In genomic region chr16:81581107-81581506, GRCh38 we compare ENCODE assay signal across 15 cellular contexts.
DNase-seq lines count a peak whose midpoint lies in the region; ATAC-seq and TF ChIP-seq lines count a peak whose summit lies in the region.
"Had no signal": no experiment of that assay in that cellular context is flagged by ENCODE, and none has a peak within 500 bp of the region (broad histone marks: within the 10 kb centered on the region; RNA-seq: fewer than 3 reads in every experiment).

No MANE protein-coding gene starts in this region.

- H3K27me3 ChIP-seq in left lung (no peaks in the 10 kb centered on the region), suprapubic skin (no peaks in the 10 kb centered on the region)

- no peak for TF ChIP-seq POLR2A in suprapubic skin (IDR thresholded peaks at IDR 0.05)

- H3K36me3 ChIP-seq in left lung: peaks cover 0 to 5% of the 10 kb centered on the region in 2 donors
- H3K36me3 ChIP-seq in suprapubic skin: no peaks in the 10 kb centered on the region
- H3K36me3 ChIP-seq: WERI-Rb-1 had no signal

- WGBS in suprapubic skin: 71% methylated on average over 12 of the region's 12 CpGs

- intact Hi-C loops in left lung (cut with DNase I): no loop called here

- TF ChIP-seq CTCF in left lung (IDR thresholded peaks at IDR 0.05) (no peak), suprapubic skin (IDR thresholded peaks at IDR 0.05) (no peak)

- H3K9me3 ChIP-seq in left lung (no peaks in the 10 kb centered on the region), suprapubic skin (no peaks in the 10 kb centered on the region)

- DNase-seq in HT-29 (ENCODE audit: low spot score) (peak; percentile 89), astrocyte of the hippocampus (ENCODE audit: low read depth, low spot score) (peak; percentile 70), left lung (no peak), suprapubic skin (ENCODE audit: low spot score in 2 of 2) (no peak), NCI-H2196 treated with DMSO at 0.1 percent for 48 hours (lab: John Stamatoyannopoulos, UW; ENCODE audit: unreplicated experiment) (no peak), HuH-7.5 (ENCODE audit: low spot score) (no peak)
- DNase-seq: C1 segment of cervical spinal cord, cerebellar nuclear complex, GDM1, hippocampal formation, NCI-H1694 treated with DMSO at 0.1 percent for 48 hours, WERI-Rb-1 had no signal

- no peak for TF ChIP-seq EP300 in suprapubic skin (IDR thresholded peaks at IDR 0.05)

- ATAC-seq in left lung (peak; percentile 58), HG03342 (IDR thresholded peaks at IDR 0.05; ENCODE audit: unreplicated experiment) (no peak)
- ATAC-seq: activated naive CD4-positive, alpha-beta T cell treated with anti-CD3 and anti-CD28 coated beads, Interleukin-2, amount 50 U/mL, for 72 hours; SK-N-SH treated with all-trans-retinoic acid at 6 μM for 48 hours had no signal

- H3K27ac ChIP-seq in left lung (no peak overlapping the region), suprapubic skin (peak overlapping the region; percentile 91)
- H3K27ac ChIP-seq: WERI-Rb-1 had no signal

- H3K4me1 ChIP-seq in left lung (peaks cover 14 to 37% of the 10 kb centered on the region in 2 donors), suprapubic skin (peaks cover 48% of the 10 kb centered on the region)

- H3K4me3 ChIP-seq in left lung (no peak overlapping the region), suprapubic skin (no peak overlapping the region)

Comparison
In these comparisons a context has a peak if more than half of its experiments do, and no peak if none do; other contexts are left out.
1. DNase-seq: peak in HT-29 (single experiment) and astrocyte of the hippocampus (single experiment); none in left lung (0 of 2), suprapubic skin (0 of 2), NCI-H2196 treated with DMSO at 0.1 percent for 48 hours (single experiment) and HuH-7.5 (single experiment).